In genomic region chr4:38979511-38980230, GRCh38 we compare ENCODE assay signal across 19 cellular contexts. TPM values are rescaled to one million over a fixed set of nuclear protein-coding genes. Genes with fewer than 3 reads are reported as not detected.
"Had no signal": no experiment of that assay in that cellular context is flagged by ENCODE, and none has a peak within 500 bp of the region (broad histone marks: within the 10 kb centered on the region; RNA-seq: fewer than 3 reads in every experiment).

No MANE protein-coding gene starts in this region.

- FAIRE-seq: frontal cortex, keratinocyte had no signal

- H3K27ac ChIP-seq: colonic mucosa, epithelial cell of prostate, spleen, thyroid gland had no signal

- H3K9me3 ChIP-seq: colonic mucosa, spleen, thyroid gland had no signal

- H3K27me3 ChIP-seq: colonic mucosa, spleen, thyroid gland had no signal

- H3K27me3 Mint-ChIP-seq: activated naive CD8-positive, alpha-beta T cell treated with anti-CD3 and anti-CD28 coated beads, Interleukin-2, amount 10 ng/mL, durations not matched to agents 7 days and 5 days; brain had no signal

- H3K36me3 ChIP-seq: colonic mucosa, thyroid gland had no signal

- DNase-seq: activated CD4-positive, alpha-beta T cell treated with anti-CD3 and anti-CD28 coated beads, Interleukin-2, amount 50 U/mL, for 4 hours; activated naive CD8-positive, alpha-beta T cell treated with anti-CD3 and anti-CD28 coated beads, Interleukin-2, amount 10 ng/mL, durations not matched to agents 7 days and 5 days; activated T-cell treated with anti-CD3 and anti-CD28 coated beads for 4 hours; anterior cingulate cortex; colonic mucosa; endodermal cell; hypothalamus; spleen; stimulated activated naive CD4-positive, alpha-beta T cell; thyroid gland had no signal

- H3K4me1 ChIP-seq: colonic mucosa, spleen, thyroid gland had no signal

- H3K4me3 Mint-ChIP-seq: activated naive CD8-positive, alpha-beta T cell treated with anti-CD3 and anti-CD28 coated beads, Interleukin-2, amount 10 ng/mL, durations not matched to agents 7 days and 5 days; brain; endodermal cell; mesothelial cell of epicardium; nephron had no signal

- H3K9me3 Mint-ChIP-seq: activated naive CD8-positive, alpha-beta T cell treated with anti-CD3 and anti-CD28 coated beads, Interleukin-2, amount 10 ng/mL, durations not matched to agents 7 days and 5 days; brain; endodermal cell; mesothelial cell of epicardium; nephron had no signal

- H3K36me3 Mint-ChIP-seq: brain, mesothelial cell of epicardium had no signal

- H3K4me1 Mint-ChIP-seq: endodermal cell had no signal

- H3K4me3 ChIP-seq: colonic mucosa, spleen, thyroid gland had no signal

- H3K27ac Mint-ChIP-seq: activated naive CD8-positive, alpha-beta T cell treated with anti-CD3 and anti-CD28 coated beads, Interleukin-2, amount 10 ng/mL, durations not matched to agents 7 days and 5 days; endodermal cell; mesothelial cell of epicardium; nephron had no signal

- ATAC-seq: activated CD4-positive, CD25-positive, alpha-beta regulatory T cell treated with anti-CD3 and anti-CD28 coated beads, Interleukin-2, amount 50 U/mL, for 24 hours; left lobe of liver; sciatic nerve had no signal

RNA-seq across cellular contexts. Expression of gene TMEM156, which starts 52.5 kb away (rescaled TPM):
- total RNA-seq: endodermal cell, mesothelial cell of epicardium had no signal
